Comparison of ENCODE assay signal across 8 cellular contexts in the genomic region with DNA sequence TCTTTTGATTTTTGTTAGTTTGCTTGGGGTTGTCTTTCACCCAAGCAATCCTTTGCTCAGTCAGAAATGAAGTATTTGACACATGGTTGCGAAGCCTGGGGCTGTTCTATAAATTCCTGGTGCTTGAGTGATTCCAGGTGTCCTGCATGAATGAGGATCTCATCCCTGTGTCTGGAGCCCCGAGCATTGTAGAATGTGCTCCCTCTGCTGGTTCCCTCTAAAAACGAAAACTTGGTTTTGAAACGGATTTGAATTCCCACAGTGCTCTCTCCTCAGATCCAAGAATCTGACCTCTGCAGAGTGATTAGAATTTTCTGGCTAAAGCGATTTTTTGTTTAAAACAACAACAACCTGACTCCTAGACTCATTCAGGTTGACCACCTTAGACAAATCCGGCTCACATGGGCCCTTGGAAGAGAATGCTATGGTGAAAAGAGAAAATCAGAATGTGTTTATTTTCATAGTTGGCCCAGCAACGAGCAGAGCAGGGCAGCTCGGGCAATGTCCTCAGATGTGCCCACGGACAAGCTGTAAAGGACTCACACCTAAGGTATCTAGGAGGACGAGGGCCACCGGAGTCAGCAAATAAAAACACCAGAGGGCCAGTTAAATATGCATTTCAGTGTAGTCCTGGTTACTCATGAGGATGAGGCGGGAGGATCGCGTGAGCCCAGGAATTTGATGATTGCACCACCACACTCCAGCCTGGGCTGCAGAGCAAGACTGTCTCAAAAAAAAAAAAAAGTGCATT. TPM values are rescaled to one million over a fixed set of nuclear protein-coding genes. Genes with fewer than 3 reads are reported as not detected.
A peak's percentile ranks its signal among the peaks of the same experiment; 100 is the strongest.
DNase-seq lines count a peak whose midpoint lies in the region; ATAC-seq, FAIRE-seq and TF ChIP-seq lines count a peak whose summit lies in the region.

No MANE protein-coding gene starts in this region.

- H3K4me1 ChIP-seq in GM23248 (ENCODE audit: insufficient read depth): peaks cover 21% of the 10 kb centered on the region
- peaks cover 48% of the 10 kb centered on the region for H3K4me1 ChIP-seq in keratinocyte (ENCODE audit: control insufficient read depth, extremely low read depth, insufficient read depth, low read length)

- peak; percentile 49 for DNase-seq in COLO668 (lab: John Stamatoyannopoulos, UW; ENCODE audit: unreplicated experiment)
- DNase-seq in GM23248: peak; percentile 97
- peak; percentile 82 for DNase-seq in NCI-H748 (lab: John Stamatoyannopoulos, UW; ENCODE audit: unreplicated experiment)
- DNase-seq in T47D (ENCODE audit: low read depth in 1 of 2, low spot score in 1 of 2): peak; percentile 56 to 79
- peak; percentile 85 for DNase-seq in keratinocyte (ENCODE audit: low read depth, low spot score)
- DNase-seq in stimulated activated effector memory CD8-positive, alpha-beta T cell treated with anti-CD3 and anti-CD28 coated beads, Interleukin-12 subunit alpha, Interleukin-12 subunit beta, amount 100 ng/mL, for 72 hours (ENCODE audit: low spot score in 2 of 2): no peak
- no peak for DNase-seq in activated CD4-positive, CD25-positive, alpha-beta regulatory T cell treated with anti-CD3 and anti-CD28 coated beads, Interleukin-2, amount 50 U/mL, for 72 hours

- 0 to 1% methylated on average over 14 of the region's 14 CpGs for WGBS in GM23248 (ENCODE audit: low coverage in 1 of 2, low lambda C conversion rate in 2 of 2, missing lambda C conversion rate in 2 of 2), 2 experiments

- H3K4me2 ChIP-seq in GM23248 (ENCODE audit: unreplicated experiment) (peak overlapping the region; percentile 97), keratinocyte (ENCODE audit: control insufficient read depth, extremely low read depth, insufficient read depth, low read depth, low read length) (peak overlapping the region; percentile 87)

- dilution Hi-C loops in keratinocyte (cut with MboI; ENCODE audit: extremely low pct_ligation_motif_present, low sequenced_read_pairs): no loop called here

- H3K4me1 Mint-ChIP-seq in stimulated activated effector memory CD8-positive, alpha-beta T cell treated with anti-CD3 and anti-CD28 coated beads, Interleukin-12 subunit alpha, Interleukin-12 subunit beta, amount 100 ng/mL, for 72 hours: peaks cover 15% of the 10 kb centered on the region

- H4K20me1 ChIP-seq in GM23248 (ENCODE audit: insufficient read depth) (no peaks in the 10 kb centered on the region), keratinocyte (ENCODE audit: control insufficient read depth, extremely low read depth, insufficient read depth, low read length) (no peaks in the 10 kb centered on the region)

- no peaks in the 10 kb centered on the region for H3K9me3 ChIP-seq in GM23248 (ENCODE audit: low read depth)
- no peaks in the 10 kb centered on the region for H3K9me3 ChIP-seq in keratinocyte (ENCODE audit: control insufficient read depth, low read depth, low read length)

- peak overlapping the region; percentile 54 for H3K4me3 Mint-ChIP-seq in stimulated activated effector memory CD8-positive, alpha-beta T cell treated with anti-CD3 and anti-CD28 coated beads, Interleukin-12 subunit alpha, Interleukin-12 subunit beta, amount 100 ng/mL, for 72 hours

- no peaks in the 10 kb centered on the region for H3K9me3 Mint-ChIP-seq in stimulated activated effector memory CD8-positive, alpha-beta T cell treated with anti-CD3 and anti-CD28 coated beads, Interleukin-12 subunit alpha, Interleukin-12 subunit beta, amount 100 ng/mL, for 72 hours

- no peaks in the 10 kb centered on the region for H3K9me2 ChIP-seq in GM23248 (ENCODE audit: insufficient read depth)

- H3K79me2 ChIP-seq in GM23248 (ENCODE audit: insufficient read depth): no peaks in the 10 kb centered on the region
- no peaks in the 10 kb centered on the region for H3K79me2 ChIP-seq in keratinocyte (ENCODE audit: control insufficient read depth, insufficient read depth, low read length)

- peak; percentile 95 for FAIRE-seq in keratinocyte (lab: Jason Lieb, UNC)

- H3K9ac ChIP-seq in GM23248 (peak overlapping the region; percentile 96), keratinocyte (ENCODE audit: control insufficient read depth, extremely low read depth, insufficient read depth, low read length) (peak overlapping the region; percentile 85)

- no peaks in the 10 kb centered on the region for H3K36me3 ChIP-seq in GM23248 (ENCODE audit: low read depth)
- H3K36me3 ChIP-seq in keratinocyte (ENCODE audit: control insufficient read depth in 2 of 2, extremely low read depth in 1 of 2, insufficient read depth in 2 of 2, low read length in 2 of 2): no peaks in the 10 kb centered on the region

- H3K27me3 ChIP-seq in GM23248 (replicated peaks; ENCODE audit: insufficient read depth) (no peaks in the 10 kb centered on the region), keratinocyte (ENCODE audit: control insufficient read depth, extremely low read depth, insufficient read depth, low read length) (no peaks in the 10 kb centered on the region)

- peak overlapping the region; percentile 73 for H3K4me3 ChIP-seq in GM23248
- peak overlapping the region in 2 of 3 experiments; percentile 40 to 48 for H3K4me3 ChIP-seq in keratinocyte (ENCODE audit: control insufficient read depth in 2 of 3, extremely low read depth in 1 of 3, insufficient read depth in 2 of 3, low read depth in 1 of 3, low read length in 3 of 3)

- peak; percentile 70 to 73 (median 72) for TF ChIP-seq CTCF in keratinocyte (optimal IDR thresholded peaks at IDR 0.05 in 1 of 3, IDR thresholded peaks at IDR 0.05 in 1 of 3, conservative IDR thresholded peaks at IDR 0.05 in 1 of 3; ENCODE audit: extremely low read depth in 1 of 3, insufficient read depth in 2 of 3, low read length in 3 of 3)

- in situ Hi-C loops in GM23248 (cut with MboI): no loop called here
- in situ Hi-C loops in T47D (cut with HindIII; ENCODE audit: low pct_unique_long_range_greater_than_20kb, low sequenced_read_pairs): no loop called here

- peaks cover 22% of the 10 kb centered on the region for H3F3A ChIP-seq in GM23248 (ENCODE audit: insufficient read depth)

- H3K27ac ChIP-seq in GM23248 (peak overlapping the region; percentile 100), keratinocyte (ENCODE audit: control insufficient read depth, insufficient read depth, low read length) (peak overlapping the region; percentile 95)

- H2AFZ ChIP-seq in GM23248 (peak overlapping the region; percentile 90), keratinocyte (ENCODE audit: control insufficient read depth, low read length) (peak overlapping the region; percentile 69)

- no peaks in the 10 kb centered on the region for H3K36me3 Mint-ChIP-seq in stimulated activated effector memory CD8-positive, alpha-beta T cell treated with anti-CD3 and anti-CD28 coated beads, Interleukin-12 subunit alpha, Interleukin-12 subunit beta, amount 100 ng/mL, for 72 hours

- peak; percentile 51 for ATAC-seq in stimulated activated effector memory CD8-positive, alpha-beta T cell treated with anti-CD3 and anti-CD28 coated beads, Interleukin-12 subunit alpha, Interleukin-12 subunit beta, amount 100 ng/mL, for 72 hours
- no peak for ATAC-seq in HG03342 (IDR thresholded peaks at IDR 0.05; ENCODE audit: unreplicated experiment)

- H3K9me1 ChIP-seq in keratinocyte (ENCODE audit: control insufficient read depth, extremely low read depth, insufficient read depth, low read length): no peaks in the 10 kb centered on the region

- peak overlapping the region; percentile 37 for H3K27ac Mint-ChIP-seq in stimulated activated effector memory CD8-positive, alpha-beta T cell treated with anti-CD3 and anti-CD28 coated beads, Interleukin-12 subunit alpha, Interleukin-12 subunit beta, amount 100 ng/mL, for 72 hours

RNA-seq across cellular contexts. Expression of a gene that starts 8.7 kb away (rescaled TPM):
- not detected in 2 replicates for total RNA-seq in GM23248 (2014; rRNA removed; shearing (Covaris generic))
- not detected in 2 replicates for polyA plus RNA-seq in GM23248 (2016; fragmentation: Nextera tagmentation; extraction: Ambion mirVana)
- polyA plus RNA-seq in keratinocyte: 0.42 to 1.5 TPM (median 0.79 TPM) in 3 replicates
- 41.0 TPM for polyA plus RNA-seq in keratinocyte (2011; ENCODE audit: low read depth)
- polyA plus RNA-seq in keratinocyte (2011; cell fraction: cytosol; rRNA removed): 0.29 and 0.74 TPM in 2 replicates
- 1.9 and 4.7 TPM in 2 replicates for polyA plus RNA-seq in keratinocyte (2011; cell fraction: nucleus; rRNA removed)
- 1.1 and 57.8 TPM in 2 replicates for polyA plus RNA-seq in keratinocyte (2012; ENCODE audit: low replicate concordance)
- polyA minus RNA-seq in keratinocyte: 0.69 to 3.6 TPM (median 2.3 TPM) in 3 replicates
- polyA minus RNA-seq in keratinocyte (2011; cell fraction: cytosol; rRNA and poly(A)+ RNA removed): not detected
- 3.0 and 5.1 TPM in 2 replicates for polyA minus RNA-seq in keratinocyte (2011; cell fraction: nucleus; rRNA and poly(A)+ RNA removed)

Comparison
In these comparisons a context has a peak if more than half of its experiments do, and no peak if none do; other contexts are left out.
1. DNase-seq: peak in COLO668 (single experiment), GM23248 (single experiment), NCI-H748 (single experiment), T47D (2 of 2) and keratinocyte (single experiment); none in stimulated activated effector memory CD8-positive, alpha-beta T cell treated with anti-CD3 and anti-CD28 coated beads, Interleukin-12 subunit alpha, Interleukin-12 subunit beta, amount 100 ng/mL, for 72 hours (0 of 2) and activated CD4-positive, CD25-positive, alpha-beta regulatory T cell treated with anti-CD3 and anti-CD28 coated beads, Interleukin-2, amount 50 U/mL, for 72 hours (single experiment).